Comparison of ENCODE assay signal across 9 cellular contexts in genomic region chr2:121356058-121356640, GRCh38.
DNase-seq lines count a peak whose midpoint lies in the region; ATAC-seq and TF ChIP-seq lines count a peak whose summit lies in the region.
"Had no signal": no experiment of that assay in that cellular context is flagged by ENCODE, and none has a peak within 500 bp of the region (broad histone marks: within the 10 kb centered on the region; RNA-seq: fewer than 3 reads in every experiment).

No MANE protein-coding gene starts in this region.

- TF ChIP-seq RAD21 in SK-N-SH (IDR thresholded peaks at IDR 0.05; ENCODE audit: low read length): peak; percentile 75

- H4K20me1 ChIP-seq in SK-N-SH (ENCODE audit: insufficient read depth): peaks cover 5% of the 10 kb centered on the region; the same call in 1 of the 2 replicates

- no peaks in the 10 kb centered on the region for H3K27me3 ChIP-seq in SK-N-SH (ENCODE audit: insufficient read depth)
- no peaks in the 10 kb centered on the region for H3K27me3 ChIP-seq in neuronal stem cell (ENCODE audit: control insufficient read depth in 3 of 3, insufficient read depth in 3 of 3, low read depth in 1 of 3, low read length in 3 of 3)

- peak; percentile 76 for TF ChIP-seq CTCF in CD14-positive monocyte (IDR thresholded peaks at IDR 0.05)
- peak; percentile 81 for TF ChIP-seq CTCF in SK-N-SH (IDR thresholded peaks at IDR 0.05)
- TF ChIP-seq CTCF in fibroblast of pulmonary artery (IDR thresholded peaks at IDR 0.05; ENCODE audit: low read length, missing control alignments): peak; percentile 90

- H3K36me3 Mint-ChIP-seq in CD14-positive monocyte: peaks cover 63 to 74% of the 10 kb centered on the region in 2 donors

- no peaks in the 10 kb centered on the region for H3K79me1 ChIP-seq in neuronal stem cell (ENCODE audit: low read depth, low read length)

- no peak overlapping the region for H3K4me3 Mint-ChIP-seq in CD14-positive monocyte
- H3K4me3 Mint-ChIP-seq: naive B cell had no signal

- H3K27me3 Mint-ChIP-seq in CD14-positive monocyte (ENCODE audit: low read depth in 3 of 3): peaks cover 0 to 2% (median 0%) of the 10 kb centered on the region in 3 donors
- H3K27me3 Mint-ChIP-seq: naive B cell had no signal

- peak; percentile 62 for ATAC-seq in GM18867 (IDR thresholded peaks at IDR 0.05; ENCODE audit: unreplicated experiment)
- ATAC-seq in HG03565 (IDR thresholded peaks at IDR 0.05; ENCODE audit: unreplicated experiment): no peak
- ATAC-seq in HG02588 (IDR thresholded peaks at IDR 0.05; ENCODE audit: unreplicated experiment): no peak

- WGBS in SK-N-SH (ENCODE audit: low lambda C conversion rate): 29% methylated on average over 9 of the region's 9 CpGs
- no CpG with 5 or more reads among the region's 9 CpGs for WGBS in neuronal stem cell (ENCODE audit: extremely low coverage in 2 of 2, insufficient read length in 2 of 2, insufficient replicate concordance in 1 of 2), 2 donors

- peaks cover 22% of the 10 kb centered on the region for H3F3A ChIP-seq in SK-N-SH (replicated peaks; ENCODE audit: insufficient read depth)

- no peak overlapping the region for H3K14ac ChIP-seq in neuronal stem cell (ENCODE audit: low read length)

- H3K79me2 ChIP-seq in SK-N-SH (ENCODE audit: insufficient read depth): no peaks in the 10 kb centered on the region

- no peak overlapping the region for H3K4ac ChIP-seq in neuronal stem cell (ENCODE audit: low read length)

- H3K9me3 ChIP-seq in SK-N-SH (no peaks in the 10 kb centered on the region), neuronal stem cell (replicated peaks in 1 of 2; ENCODE audit: control insufficient read depth in 2 of 2, insufficient read depth in 1 of 2, low read depth in 1 of 2, low read length in 2 of 2) (no peaks in the 10 kb centered on the region)

- DNase-seq in CD14-positive monocyte (ENCODE audit: low spot score) (no peak), NCI-H1105 (lab: John Stamatoyannopoulos, UW) (peak; percentile 56), SK-N-SH (peak; percentile 63), fibroblast of pulmonary artery (ENCODE audit: low read depth) (peak; percentile 82), neuronal stem cell (ENCODE audit: low spot score) (peak; percentile 72)
- DNase-seq: naive B cell had no signal

- no peak overlapping the region for H3K27ac ChIP-seq in SK-N-SH (ENCODE audit: low read depth in 2 of 2, low read length in 1 of 2)
- H3K27ac ChIP-seq in neuronal stem cell (replicated peaks; ENCODE audit: low read length): no peak overlapping the region

- peak overlapping the region in 1 of 2 experiments; percentile 33; a peak in 1 of 4 replicates for H3K4me3 ChIP-seq in SK-N-SH (ENCODE audit: low read depth in 2 of 2, low read length in 1 of 2)
- H3K4me3 ChIP-seq in fibroblast of pulmonary artery (replicated peaks; ENCODE audit: low read depth, low read length): no peak overlapping the region
- H3K4me3 ChIP-seq in neuronal stem cell (ENCODE audit: low read length in 2 of 2): no peak overlapping the region

- H4K8ac ChIP-seq in neuronal stem cell (ENCODE audit: low read depth, low read length): no peak overlapping the region

- H3K9ac ChIP-seq in SK-N-SH: no peak overlapping the region
- no peak overlapping the region for H3K9ac ChIP-seq in neuronal stem cell (ENCODE audit: low read depth, low read length, poor library complexity)

- no peak overlapping the region for H2BK5ac ChIP-seq in neuronal stem cell (ENCODE audit: low read length)

- POLR2A ChIA-PET in SK-N-SH (lab: Yijun Ruan, JAX): no interaction called here

- H2BK120ac ChIP-seq in neuronal stem cell (ENCODE audit: low read depth, low read length): no peak overlapping the region

- H3K4me2 ChIP-seq in SK-N-SH (no peak overlapping the region), neuronal stem cell (ENCODE audit: insufficient read depth, low read length, poor library complexity, severe bottlenecking) (no peak overlapping the region)

- H3K27ac Mint-ChIP-seq in CD14-positive monocyte: no peak overlapping the region

- H3K23ac ChIP-seq in neuronal stem cell (ENCODE audit: low read depth, low read length, poor library complexity): no peak overlapping the region

- peaks cover 30 to 62% of the 10 kb centered on the region in 2 experiments for H3K36me3 ChIP-seq in SK-N-SH (replicated peaks in 1 of 2; ENCODE audit: control insufficient read depth in 1 of 2, insufficient read depth in 2 of 2, low read length in 1 of 2)
- H3K36me3 ChIP-seq in neuronal stem cell (replicated peaks in 1 of 2; ENCODE audit: control insufficient read depth in 2 of 2, insufficient read depth in 2 of 2, low read length in 2 of 2): peaks cover 27 to 94% of the 10 kb centered on the region in 2 donors

- no peak overlapping the region for H2AK5ac ChIP-seq in neuronal stem cell (ENCODE audit: low read depth, low read length)

- H3K4me1 ChIP-seq in SK-N-SH (ENCODE audit: control insufficient read depth in 1 of 2, insufficient read depth in 2 of 2, low read depth in 1 of 2, low read length in 1 of 2) (peaks cover 15 to 17% of the 10 kb centered on the region in 2 experiments; a peak in 3 of 4 replicates), neuronal stem cell (ENCODE audit: control insufficient read depth in 2 of 2, insufficient read depth in 1 of 2, low read depth in 1 of 2, low read length in 2 of 2) (no peaks in the 10 kb centered on the region)

- no peaks in the 10 kb centered on the region for H3K9me2 ChIP-seq in SK-N-SH

- no peak overlapping the region for H2BK15ac ChIP-seq in neuronal stem cell (ENCODE audit: low read length)

- peaks cover 0 to 1% (median 0%) of the 10 kb centered on the region in 7 donors for H3K9me3 Mint-ChIP-seq in CD14-positive monocyte
- H3K9me3 Mint-ChIP-seq: naive B cell had no signal

- CTCF ChIA-PET in SK-N-SH (lab: Yijun Ruan, JAX): interaction anchor here (0.6 to 16.6 kb wide), 47 partner anchors 8 to 1013 kb away, joined by 3 to 272 read pairs (median 4); no protein-coding TSS in a partner anchor

- H3K4me1 Mint-ChIP-seq in CD14-positive monocyte: no peaks in the 10 kb centered on the region

- intact Hi-C loops in CD14-positive monocyte (cut with micrococcal nuclease): loop anchor here (2.0 to 10.0 kb wide), 3 partner anchors 227 to 269 kb away; no protein-coding TSS in a partner anchor

- TF ChIP-seq EP300 in SK-N-SH (IDR thresholded peaks at IDR 0.05; ENCODE audit: borderline replicate concordance in 1 of 2, low read depth in 1 of 2, low read length in 1 of 2): no peak

- H2AFZ ChIP-seq in SK-N-SH (ENCODE audit: low read depth) (no peak overlapping the region), neuronal stem cell (ENCODE audit: low read length) (no peak overlapping the region)

- H2BK12ac ChIP-seq in neuronal stem cell (ENCODE audit: low read length): no peak overlapping the region

- no peak overlapping the region for H4K91ac ChIP-seq in neuronal stem cell (ENCODE audit: low read depth, low read length, poor library complexity)

- H3K18ac ChIP-seq in neuronal stem cell (ENCODE audit: low read length): no peak overlapping the region

TF ChIP-seq in SK-N-SH, 30 proteins besides CTCF, POLR2A, EP300 and RAD21:
- TF ChIP-seq EZH2phosphoT487 (IDR thresholded peaks at IDR 0.05; ENCODE audit: borderline replicate concordance, low read depth) (no peak), SMC3 (IDR thresholded peaks at IDR 0.05; ENCODE audit: low read depth, low read length) (peak; percentile 53), TEAD4 (IDR thresholded peaks at IDR 0.05; ENCODE audit: borderline replicate concordance, insufficient read depth) (no peak)
- TF ChIP-seq, protein P1, sequence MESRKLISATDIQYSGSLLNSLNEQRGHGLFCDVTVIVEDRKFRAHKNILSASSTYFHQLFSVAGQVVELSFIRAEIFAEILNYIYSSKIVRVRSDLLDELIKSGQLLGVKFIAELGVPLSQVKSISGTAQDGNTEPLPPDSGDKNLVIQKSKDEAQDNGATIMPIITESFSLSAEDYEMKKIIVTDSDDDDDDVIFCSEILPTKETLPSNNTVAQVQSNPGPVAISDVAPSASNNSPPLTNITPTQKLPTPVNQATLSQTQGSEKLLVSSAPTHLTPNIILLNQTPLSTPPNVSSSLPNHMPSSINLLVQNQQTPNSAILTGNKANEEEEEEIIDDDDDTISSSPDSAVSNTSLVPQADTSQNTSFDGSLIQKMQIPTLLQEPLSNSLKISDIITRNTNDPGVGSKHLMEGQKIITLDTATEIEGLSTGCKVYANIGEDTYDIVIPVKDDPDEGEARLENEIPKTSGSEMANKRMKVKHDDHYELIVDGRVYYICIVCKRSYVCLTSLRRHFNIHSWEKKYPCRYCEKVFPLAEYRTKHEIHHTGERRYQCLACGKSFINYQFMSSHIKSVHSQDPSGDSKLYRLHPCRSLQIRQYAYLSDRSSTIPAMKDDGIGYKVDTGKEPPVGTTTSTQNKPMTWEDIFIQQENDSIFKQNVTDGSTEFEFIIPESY (IDR thresholded peaks at IDR 0.05; ENCODE audit: borderline replicate concordance, low read depth): no peak
